Comparison of ENCODE assay signal across 23 cellular contexts in the genomic region with DNA sequence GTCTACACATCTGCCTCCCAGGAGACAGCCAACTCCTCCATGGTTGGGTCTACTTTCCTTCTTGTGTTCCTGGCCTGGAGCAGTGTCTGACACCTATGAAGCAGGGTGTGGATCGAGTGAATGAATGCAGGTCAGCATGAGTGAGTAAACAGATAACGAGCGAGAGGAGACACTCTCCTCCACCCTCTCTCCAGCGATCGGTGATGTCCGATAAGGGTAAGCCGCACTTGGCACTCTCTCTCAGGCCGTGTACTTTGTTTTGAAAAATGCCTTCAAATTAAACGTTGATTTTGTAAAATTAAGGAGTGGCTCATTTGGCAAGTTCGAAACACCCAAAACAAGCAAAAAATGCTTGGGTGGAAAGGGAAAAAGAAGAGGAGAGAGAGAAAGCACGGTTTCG. TPM values are rescaled to one million over a fixed set of nuclear protein-coding genes. Genes with fewer than 3 reads are reported as not detected.
"Had no signal": no experiment of that assay in that cellular context is flagged by ENCODE, and none has a peak within 500 bp of the region (broad histone marks: within the 10 kb centered on the region; RNA-seq: fewer than 3 reads in every experiment).

No MANE protein-coding gene starts in this region.

- H3K4me3 Mint-ChIP-seq: naive thymus-derived CD4-positive, alpha-beta T cell had no signal

- H3K27ac ChIP-seq: cardiac muscle cell, colonic mucosa, esophagus muscularis mucosa, hepatocyte, tibial nerve, vagina had no signal

- H3K79me2 ChIP-seq: hepatocyte had no signal

- H3K9me3 ChIP-seq: colonic mucosa, esophagus muscularis mucosa, mucosa of descending colon, tibial nerve, vagina had no signal

- FAIRE-seq: astrocyte, keratinocyte had no signal

- H3K27me3 ChIP-seq: cardiac muscle cell, colonic mucosa, vagina had no signal

- H3K36me3 ChIP-seq: cardiac muscle cell, colonic mucosa, esophagus muscularis mucosa, tibial nerve, vagina had no signal

- H3K4me2 ChIP-seq: hepatocyte had no signal

- ATAC-seq: left lobe of liver; mucosa of descending colon; naive thymus-derived CD4-positive, alpha-beta T cell had no signal

- DNase-seq: activated CD4-positive, CD25-positive, alpha-beta regulatory T cell treated with anti-CD3 and anti-CD28 coated beads, Interleukin-2, amount 50 U/mL, for 72 hours; activated CD8-positive, alpha-beta memory T cell treated with anti-CD3 and anti-CD28 coated beads for 24 hours; colonic mucosa; mammary epithelial cell; mucosa of descending colon; naive thymus-derived CD4-positive, alpha-beta T cell; nucleus accumbens; posterior cingulate gyrus; retina; stimulated activated CD4-positive, alpha-beta T cell treated with anti-CD3 and anti-CD28 coated beads, Interleukin-2, amount 100 ng/mL, for 48 hours; stimulated activated naive CD4-positive, alpha-beta T cell; substantia nigra; T-helper 9 cell had no signal

- H3K4me3 ChIP-seq: cardiac muscle cell, colonic mucosa, esophagus muscularis mucosa, hepatocyte, mucosa of descending colon, tibial nerve, vagina had no signal

- H3K4me1 ChIP-seq: colonic mucosa, vagina had no signal

- H2AFZ ChIP-seq: hepatocyte had no signal

RNA-seq across cellular contexts. Expression of gene DMRTB1, which starts 43.8 kb away (rescaled TPM):
- total RNA-seq: astrocyte; cardiac muscle cell; colonic mucosa; esophagus muscularis mucosa; glomerular endothelial cell; hepatocyte; left lobe of liver; mammary epithelial cell; mucosa of descending colon; naive thymus-derived CD4-positive, alpha-beta T cell; skeletal muscle tissue; tibial nerve; vagina had no signal
- polyA plus RNA-seq: cardiac muscle cell; hepatocyte; keratinocyte; mammary epithelial cell; naive thymus-derived CD4-positive, alpha-beta T cell had no signal
